13 cellular contexts compared by ENCODE assay signal in the genomic region with DNA sequence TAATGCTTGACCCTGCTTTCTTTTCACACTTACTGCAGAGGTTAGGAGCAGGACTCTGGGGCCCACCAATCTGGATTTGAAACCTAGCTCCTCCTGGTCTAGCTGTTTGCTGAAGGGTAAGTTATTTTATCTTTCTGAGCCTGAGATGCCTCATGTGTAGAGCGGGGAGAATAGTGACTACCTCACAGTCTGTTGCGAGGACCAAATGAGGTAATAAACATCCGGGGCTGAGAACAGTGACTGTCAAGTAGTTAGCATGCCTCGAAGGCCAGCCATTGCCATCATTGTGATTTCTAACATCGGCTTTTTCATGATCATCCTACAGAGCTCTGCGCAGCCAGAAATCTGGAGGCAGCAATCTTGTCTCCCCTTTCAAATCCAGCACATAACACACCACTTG. TPM values are rescaled to one million over a fixed set of nuclear protein-coding genes. Genes with fewer than 3 reads are reported as not detected.
DNase-seq lines count a peak whose midpoint lies in the region; ATAC-seq and TF ChIP-seq lines count a peak whose summit lies in the region.
"Had no signal": no experiment of that assay in that cellular context is flagged by ENCODE, and none has a peak within 500 bp of the region (broad histone marks: within the 10 kb centered on the region; RNA-seq: fewer than 3 reads in every experiment).

No MANE protein-coding gene starts in this region.

- H3K4me3 ChIP-seq in right cardiac atrium (ENCODE audit: low read length) (no peak overlapping the region), mesendoderm (ENCODE audit: low read length) (no peak overlapping the region), Caco-2 (ENCODE audit: low read depth, low read length) (no peak overlapping the region)

- no peak overlapping the region for H4K5ac ChIP-seq in mesendoderm (ENCODE audit: low read length)

- no peak overlapping the region for H3K23ac ChIP-seq in mesendoderm (ENCODE audit: low read length)

- no peaks in the 10 kb centered on the region for H3K36me3 ChIP-seq in mesendoderm (ENCODE audit: control insufficient read depth, insufficient read depth, low read length)
- H3K36me3 ChIP-seq in Caco-2 (ENCODE audit: control insufficient read depth, insufficient read depth, low read length) = no peaks in the 10 kb centered on the region

- peaks cover 27% of the 10 kb centered on the region for H3K79me1 ChIP-seq in mesendoderm (ENCODE audit: low read length)

- peak overlapping the region; percentile 68 to 73 for H3K27ac Mint-ChIP-seq in effector memory CD8-positive, alpha-beta T cell
- no peak overlapping the region for H3K27ac Mint-ChIP-seq in Caco-2 (ENCODE audit: unreplicated experiment)
- H3K27ac Mint-ChIP-seq: B cell; CD4-positive, alpha-beta T cell; HFFc6 had no signal

- no peak overlapping the region for H2BK120ac ChIP-seq in mesendoderm (ENCODE audit: low read depth, low read length)

- H3K9me3 ChIP-seq in right cardiac atrium (ENCODE audit: control insufficient read depth, low read length) (no peaks in the 10 kb centered on the region), Caco-2 (no peaks in the 10 kb centered on the region)

- BruUV-seq in Caco-2 (replicated peaks; lab: Mats Ljungman, UMichigan) = no TSS peak

- no peak overlapping the region for H2BK15ac ChIP-seq in mesendoderm (replicated peaks; ENCODE audit: low read depth)

- peak overlapping the region in 1 of 2 donors; percentile 18 for H3K4me3 Mint-ChIP-seq in effector memory CD8-positive, alpha-beta T cell
- no peak overlapping the region for H3K4me3 Mint-ChIP-seq in Caco-2 (ENCODE audit: unreplicated experiment)
- H3K4me3 Mint-ChIP-seq: B cell; CD4-positive, alpha-beta T cell; HFFc6 had no signal

- H3K79me2 ChIP-seq in mesendoderm (ENCODE audit: control insufficient read depth, insufficient read depth, low read length) = peaks cover 12% of the 10 kb centered on the region

- no peak overlapping the region for H2AK5ac ChIP-seq in mesendoderm (ENCODE audit: low read length)

- H4K8ac ChIP-seq in mesendoderm (ENCODE audit: low read depth, low read length) = no peak overlapping the region

- intact Hi-C loops in left ventricle myocardium superior (cut with micrococcal nuclease) (no loop called here), right cardiac atrium (cut with DNase I) (no loop called here), Caco-2 (cut with micrococcal nuclease; ENCODE audit: unreplicated experiment) (no loop called here)

- H3K27me3 ChIP-seq in right cardiac atrium (ENCODE audit: control insufficient read depth, insufficient read depth) (no peaks in the 10 kb centered on the region), mesendoderm (ENCODE audit: insufficient read depth, low read length, poor library complexity) (no peaks in the 10 kb centered on the region), Caco-2 (replicated peaks; ENCODE audit: control insufficient read depth, insufficient read depth, low read length) (no peaks in the 10 kb centered on the region)

- no peak overlapping the region for H3K4me2 ChIP-seq in mesendoderm (ENCODE audit: low read length)

- H3K56ac ChIP-seq in mesendoderm (ENCODE audit: low read length) = peak overlapping the region; percentile 28

- POLR2A ChIA-PET in Caco-2 (lab: Charles Lee) = no interaction called here

- ATAC-seq in left ventricle myocardium superior (peak; percentile 29), right cardiac atrium (no peak)
- ATAC-seq in effector memory CD8-positive, alpha-beta T cell (replicated peaks) = peak; percentile 50

- no peaks in the 10 kb centered on the region for H3K9me3 Mint-ChIP-seq in effector memory CD8-positive, alpha-beta T cell
- no peaks in the 10 kb centered on the region for H3K9me3 Mint-ChIP-seq in Caco-2 (ENCODE audit: unreplicated experiment)
- H3K9me3 Mint-ChIP-seq: CD4-positive, alpha-beta T cell; HFFc6 had no signal

- DNase-seq in left ventricle myocardium superior (no peak), right cardiac atrium (no peak), mesendoderm (no peak), cerebellum (ENCODE audit: low spot score) (no peak), NCI-H1930 (lab: John Stamatoyannopoulos, UW) (no peak), Caco-2 (no peak)
- DNase-seq in effector memory CD8-positive, alpha-beta T cell = no peak
- DNase-seq: C1 segment of cervical spinal cord; CD4-positive, alpha-beta T cell; DND-41; HCEC 1CT; HFFc6 had no signal

- no peaks in the 10 kb centered on the region for H3K27me3 Mint-ChIP-seq in effector memory CD8-positive, alpha-beta T cell
- no peaks in the 10 kb centered on the region for H3K27me3 Mint-ChIP-seq in Caco-2 (ENCODE audit: insufficient read depth, unreplicated experiment)
- H3K27me3 Mint-ChIP-seq: B cell; CD4-positive, alpha-beta T cell had no signal

- H3K27ac ChIP-seq in right cardiac atrium (ENCODE audit: low read length) (no peak overlapping the region), mesendoderm (ENCODE audit: low read depth, low read length) (no peak overlapping the region)

- H3K4me1 Mint-ChIP-seq in effector memory CD8-positive, alpha-beta T cell (ENCODE audit: low read depth in 2 of 2) = peaks cover 7 to 10% of the 10 kb centered on the region in 2 donors
- H3K4me1 Mint-ChIP-seq in Caco-2 (ENCODE audit: low read depth, unreplicated experiment) = peaks cover 21% of the 10 kb centered on the region
- H3K4me1 Mint-ChIP-seq: B cell had no signal

- H3K4me1 ChIP-seq in right cardiac atrium (ENCODE audit: control insufficient read depth, insufficient read depth, low read length) = peaks cover 16% of the 10 kb centered on the region
- H3K4me1 ChIP-seq in mesendoderm (ENCODE audit: control insufficient read depth, low read depth, low read length) = peaks cover 11% of the 10 kb centered on the region
- peaks cover 5% of the 10 kb centered on the region; the same call in 1 of the 2 replicates for H3K4me1 ChIP-seq in Caco-2

- WGBS in right cardiac atrium = 84% methylated on average over 6 of the region's 6 CpGs
- no CpG with 5 or more reads among the region's 6 CpGs for WGBS in mesendoderm (ENCODE audit: extremely low coverage, insufficient coverage, low lambda C conversion rate)

- no peak overlapping the region for H2BK5ac ChIP-seq in mesendoderm (ENCODE audit: low read length)

- no peak overlapping the region for H3K9ac ChIP-seq in mesendoderm (ENCODE audit: low read length)

- no peak overlapping the region for H3K18ac ChIP-seq in mesendoderm (ENCODE audit: low read length)

- TF ChIP-seq CTCF in Caco-2 (IDR thresholded peaks at IDR 0.05; ENCODE audit: insufficient read depth in 1 of 2, low read depth in 1 of 2, low read length in 1 of 2, severe bottlenecking in 1 of 2, unreplicated experiment in 1 of 2) = no peak

- H3K36me3 Mint-ChIP-seq in effector memory CD8-positive, alpha-beta T cell (ENCODE audit: insufficient read depth) = no peaks in the 10 kb centered on the region
- H3K36me3 Mint-ChIP-seq in Caco-2 (ENCODE audit: insufficient read depth, unreplicated experiment) = peaks cover 13% of the 10 kb centered on the region

- CTCF ChIA-PET in Caco-2 (lab: Charles Lee) = no interaction called here

- no peak overlapping the region for H3K4ac ChIP-seq in mesendoderm (ENCODE audit: low read depth, low read length)

RNA-seq across cellular contexts. Expression of a gene that starts 32.9 kb away (rescaled TPM):
- total RNA-seq in left ventricle myocardium superior (100 TPM), right cardiac atrium (10 to 100 TPM; 55.1 to 76.2 (median 62.9) TPM), cerebellum (268 TPM), Caco-2 (2022) (100.0 and 112 TPM in 2 replicates)
- polyA plus RNA-seq in right cardiac atrium = 81.5 TPM
- 11.5 TPM for polyA plus RNA-seq in mesendoderm (2013, experiment 1 of 2)
- polyA plus RNA-seq in mesendoderm (2013, experiment 2 of 2) = 10.8 TPM

Comparison
In these comparisons a context has a peak if more than half of its experiments do, and no peak if none do; other contexts are left out.
1. ATAC-seq: peak in left ventricle myocardium superior (single experiment) and effector memory CD8-positive, alpha-beta T cell (single experiment); none in right cardiac atrium (0 of 2).